In genomic region chr9:131545003-131545785, GRCh38 we compare ENCODE assay signal across 11 cellular contexts. TPM values are rescaled to one million over a fixed set of nuclear protein-coding genes. Genes with fewer than 3 reads are reported as not detected.
DNase-seq lines count a peak whose midpoint lies in the region; ATAC-seq and TF ChIP-seq lines count a peak whose summit lies in the region.
"Had no signal": no experiment of that assay in that cellular context is flagged by ENCODE, and none has a peak within 500 bp of the region (broad histone marks: within the 10 kb centered on the region; RNA-seq: fewer than 3 reads in every experiment).

Gene PRRT1B, plus strand, starts transcription at chr9:131545523. Its CDS starts 93 bp downstream, at chr9:131545616.

- peaks cover 14% of the 10 kb centered on the region for H3K36me3 Mint-ChIP-seq in activated T-cell treated with anti-CD3 and anti-CD28 coated beads, Interleukin-2, amount 50 U/mL, for 24 hours (ENCODE audit: low read depth)

- H3K27ac ChIP-seq in SK-N-SH (ENCODE audit: low read depth in 2 of 2, low read length in 1 of 2): no peak within 1 kb of the TSS
- H3K27ac ChIP-seq in iPS-18a (ENCODE audit: low read length): no peak within 1 kb of the TSS
- H3K27ac ChIP-seq: BLaER1 treated with 17β-estradiol and CSF1 and Interleukin-3, amounts not matched to agents 10 nM and 100 nM; KMS-11 had no signal

- peak within 1 kb of the TSS; percentile 70 for H3K4me3 Mint-ChIP-seq in activated T-cell treated with anti-CD3 and anti-CD28 coated beads, Interleukin-2, amount 50 U/mL, for 24 hours
- H3K4me3 Mint-ChIP-seq in stimulated activated naive CD8-positive, alpha-beta T cell treated with anti-CD3 and anti-CD28 coated beads, Interleukin-15, amount 100 ng/mL, for 72 hours: peak within 1 kb of the TSS; percentile 57 to 81

- 20% methylated on average over 25 of the region's 50 CpGs for WGBS in SK-N-SH (ENCODE audit: low lambda C conversion rate)

- no peak within 1 kb of the TSS for H3K27ac Mint-ChIP-seq in activated T-cell treated with anti-CD3 and anti-CD28 coated beads, Interleukin-2, amount 50 U/mL, for 24 hours
- H3K27ac Mint-ChIP-seq in stimulated activated naive CD8-positive, alpha-beta T cell treated with anti-CD3 and anti-CD28 coated beads, Interleukin-15, amount 100 ng/mL, for 72 hours: peak within 1 kb of the TSS in 1 of 2 donors; percentile 43

- H3K36me3 ChIP-seq in SK-N-SH (replicated peaks in 1 of 2; ENCODE audit: control insufficient read depth in 1 of 2, insufficient read depth in 2 of 2, low read length in 1 of 2) (no peaks in the 10 kb centered on the region), iPS-18a (ENCODE audit: control insufficient read depth, low read depth, low read length) (no peaks in the 10 kb centered on the region)

- H3K9me3 ChIP-seq in SK-N-SH (peaks cover 15% of the 10 kb centered on the region), iPS-18a (ENCODE audit: control insufficient read depth, low read depth, low read length) (peaks cover 5% of the 10 kb centered on the region)

- H3K27me3 ChIP-seq in SK-N-SH (ENCODE audit: insufficient read depth) (peaks cover 38% of the 10 kb centered on the region), iPS-18a (ENCODE audit: control insufficient read depth, insufficient read depth, low read length) (peaks cover 44% of the 10 kb centered on the region)

- H3F3A ChIP-seq in SK-N-SH (replicated peaks; ENCODE audit: insufficient read depth): no peaks in the 10 kb centered on the region

- H3K4me3 ChIP-seq in SK-N-SH (ENCODE audit: low read depth in 2 of 2, low read length in 1 of 2) (peak within 1 kb of the TSS in 1 of 2 experiments; percentile 31; a peak in 2 of 4 replicates), iPS-18a (ENCODE audit: low read length) (peak within 1 kb of the TSS; percentile 54)
- H3K4me3 ChIP-seq: BLaER1 treated with 17β-estradiol and CSF1 and Interleukin-3, amounts not matched to agents 10 nM and 100 nM had no signal

- DNase-seq in activated T-cell treated with anti-CD3 and anti-CD28 coated beads, Interleukin-2, amount 50 U/mL, for 24 hours: no peak
- no peak for DNase-seq in activated T-cell treated with anti-CD3 and anti-CD28 coated beads, Interleukin-2, amount 50 U/mL, for 1 hour
- DNase-seq in SK-N-SH (peak; percentile 69), GM10266 (ENCODE audit: extremely low spot score) (no peak), NCI-H1105 (lab: John Stamatoyannopoulos, UW) (no peak)
- no peak for DNase-seq in stimulated activated naive CD8-positive, alpha-beta T cell treated with anti-CD3 and anti-CD28 coated beads, Interleukin-15, amount 100 ng/mL, for 72 hours

- no peaks in the 10 kb centered on the region for H3K9me2 ChIP-seq in SK-N-SH

- H3K9me3 Mint-ChIP-seq in activated T-cell treated with anti-CD3 and anti-CD28 coated beads, Interleukin-2, amount 50 U/mL, for 24 hours: peaks cover 20% of the 10 kb centered on the region
- peaks cover 14 to 17% of the 10 kb centered on the region in 2 donors for H3K9me3 Mint-ChIP-seq in stimulated activated naive CD8-positive, alpha-beta T cell treated with anti-CD3 and anti-CD28 coated beads, Interleukin-15, amount 100 ng/mL, for 72 hours

- CTCF ChIA-PET in SK-N-SH (lab: Yijun Ruan, JAX): interaction anchor here (1.0 to 2.3 kb wide), 6 partner anchors 13 to 195 kb away, joined by 3 to 9 read pairs (median 5); partner anchors contain the start of genes RAPGEF1 and UCK1

- no peaks in the 10 kb centered on the region for H3K79me2 ChIP-seq in SK-N-SH (ENCODE audit: insufficient read depth)

- ATAC-seq in stimulated activated naive CD8-positive, alpha-beta T cell treated with anti-CD3 and anti-CD28 coated beads, Interleukin-15, amount 100 ng/mL, for 72 hours: no peak
- no peak for ATAC-seq in HG03571 (IDR thresholded peaks at IDR 0.05; ENCODE audit: unreplicated experiment)

- no peak within 1 kb of the TSS for H3K9ac ChIP-seq in SK-N-SH
- H3K9ac ChIP-seq in iPS-18a (ENCODE audit: low read length): no peak within 1 kb of the TSS
- H3K9ac ChIP-seq: BLaER1 treated with 17β-estradiol and CSF1 and Interleukin-3, amounts not matched to agents 10 nM and 100 nM; KMS-11 had no signal

- POLR2A ChIA-PET in SK-N-SH (lab: Yijun Ruan, JAX): interaction anchor here (0.6 kb wide), 2 partner anchors 20 to 737 kb away, joined by 3 read pairs; no protein-coding TSS in a partner anchor

- peaks cover 0 to 7% of the 10 kb centered on the region in 2 experiments; a peak in 1 of 4 replicates for H3K4me1 ChIP-seq in SK-N-SH (ENCODE audit: control insufficient read depth in 1 of 2, insufficient read depth in 2 of 2, low read depth in 1 of 2, low read length in 1 of 2)
- H3K4me1 ChIP-seq in iPS-18a (ENCODE audit: control insufficient read depth, low read depth, low read length): no peaks in the 10 kb centered on the region
- H3K4me1 ChIP-seq: BLaER1 treated with 17β-estradiol and CSF1 and Interleukin-3, amounts not matched to agents 10 nM and 100 nM had no signal

- peaks cover 51% of the 10 kb centered on the region for H3K27me3 Mint-ChIP-seq in activated T-cell treated with anti-CD3 and anti-CD28 coated beads, Interleukin-2, amount 50 U/mL, for 24 hours
- H3K27me3 Mint-ChIP-seq in stimulated activated naive CD8-positive, alpha-beta T cell treated with anti-CD3 and anti-CD28 coated beads, Interleukin-15, amount 100 ng/mL, for 72 hours: peaks cover 52% of the 10 kb centered on the region

- peak within 1 kb of the TSS; percentile 16; the same call in 1 of the 2 replicates for H2AFZ ChIP-seq in SK-N-SH (ENCODE audit: low read depth)

- H3K4me2 ChIP-seq in SK-N-SH: peak within 1 kb of the TSS; percentile 70; the same call in 1 of the 2 replicates
- H3K4me2 ChIP-seq: BLaER1 treated with 17β-estradiol and CSF1 and Interleukin-3, amounts not matched to agents 10 nM and 100 nM; KMS-11 had no signal

- no peak for TF ChIP-seq EP300 in SK-N-SH (IDR thresholded peaks at IDR 0.05; ENCODE audit: borderline replicate concordance in 1 of 2, low read depth in 1 of 2, low read length in 1 of 2)

- no peak for TF ChIP-seq CTCF in SK-N-SH (IDR thresholded peaks at IDR 0.05)
- no peak for TF ChIP-seq CTCF in GM10266 (IDR thresholded peaks at IDR 0.05; ENCODE audit: control insufficient read depth, insufficient read depth, low read depth, missing control alignments)

- no peak for TF ChIP-seq RAD21 in SK-N-SH (IDR thresholded peaks at IDR 0.05; ENCODE audit: low read length)

- peaks cover 21% of the 10 kb centered on the region for H3K4me1 Mint-ChIP-seq in activated T-cell treated with anti-CD3 and anti-CD28 coated beads, Interleukin-2, amount 50 U/mL, for 24 hours (ENCODE audit: low read depth)
- H3K4me1 Mint-ChIP-seq in stimulated activated naive CD8-positive, alpha-beta T cell treated with anti-CD3 and anti-CD28 coated beads, Interleukin-15, amount 100 ng/mL, for 72 hours: peaks cover 20% of the 10 kb centered on the region

- H4K20me1 ChIP-seq in SK-N-SH (ENCODE audit: insufficient read depth): no peaks in the 10 kb centered on the region
- H4K20me1 ChIP-seq: BLaER1 treated with 17β-estradiol and CSF1 and Interleukin-3, amounts not matched to agents 10 nM and 100 nM had no signal

TF ChIP-seq in SK-N-SH, 30 proteins besides CTCF, POLR2A, EP300 and RAD21 (continues in another document):
- TF ChIP-seq FOXJ3 (CRISPR knock-in tag; IDR thresholded peaks at IDR 0.05) (no peak), REST (IDR thresholded peaks at IDR 0.05; ENCODE audit: low read depth, low read length) (no peak), USF2 (IDR thresholded peaks at IDR 0.05; ENCODE audit: borderline replicate concordance, low read depth, low read length) (no peak), MAX (IDR thresholded peaks at IDR 0.05; ENCODE audit: low read depth) (no peak)

RNA-seq across cellular contexts. Expression of gene PRRT1B, which starts in this region (rescaled TPM):
- not detected in 2 replicates for polyA plus RNA-seq in SK-N-SH (2012; rRNA removed)
- not detected in 2 replicates for polyA plus RNA-seq in SK-N-SH (2012; cell fraction: cytosol; rRNA removed)
- not detected in 2 replicates for polyA plus RNA-seq in SK-N-SH (2012; cell fraction: nucleus; rRNA removed)
- polyA plus RNA-seq: fibroblast of lung had no signal

Comparison
In these comparisons a context has a peak if more than half of its experiments do, and no peak if none do; other contexts are left out.
1. Peak in DNase-seq and H3K4me2 ChIP-seq in SK-N-SH; RNA of the gene not detected or under 1 TPM.